In the genomic region with DNA sequence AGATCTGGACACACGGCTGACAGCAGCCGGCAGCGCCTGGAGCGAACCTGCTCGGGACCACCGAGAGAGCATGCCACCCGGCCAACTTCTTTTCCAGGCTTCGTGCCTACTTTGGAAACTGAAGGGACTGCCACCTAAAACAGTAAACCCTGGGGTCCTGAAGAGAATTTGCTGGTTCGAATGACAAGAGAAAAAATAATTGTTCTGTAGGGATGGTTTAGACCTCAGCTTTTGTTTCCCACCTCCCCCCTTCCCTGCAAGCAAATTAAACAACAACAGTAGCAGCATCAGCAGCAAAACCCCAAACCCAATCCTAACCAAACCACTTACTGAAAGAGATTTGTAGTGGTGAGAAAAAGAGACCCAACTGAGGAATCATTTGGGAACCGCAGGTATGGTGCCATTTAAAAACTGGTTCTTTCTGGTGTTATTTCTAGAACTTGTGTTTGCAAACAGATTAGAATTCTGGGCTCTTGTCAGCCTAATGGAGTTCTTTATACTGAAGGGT, we compare ENCODE assay signal across 12 cellular contexts.
A peak's percentile ranks its signal among the peaks of the same experiment; 100 is the strongest.
DNase-seq lines count a peak whose midpoint lies in the region; ATAC-seq and TF ChIP-seq lines count a peak whose summit lies in the region.
"Had no signal": no experiment of that assay in that cellular context is flagged by ENCODE, and none has a peak within 500 bp of the region (broad histone marks: within the 10 kb centered on the region; RNA-seq: fewer than 3 reads in every experiment).

No MANE protein-coding gene starts in this region.

- 18 to 30% methylated on average over 10 of the region's 10 CpGs for WGBS in sigmoid colon, 2 donors

- H3K27me3 ChIP-seq in ascending aorta (no peaks in the 10 kb centered on the region), sigmoid colon (peaks cover 15 to 44% (median 17%) of the 10 kb centered on the region in 3 donors)

- DNase-seq in ascending aorta (ENCODE audit: low spot score in 2 of 2) (no peak), iPS-NIHi11 (ENCODE audit: low spot score) (peak; percentile 15), sigmoid colon (no peak), CD1c-positive myeloid dendritic cell (ENCODE audit: extremely low spot score) (no peak), KBM-7 (no peak), ecto neural progenitor cell (ENCODE audit: low spot score) (no peak)
- DNase-seq: activated gamma-delta T cell, DND-41 had no signal

- in situ Hi-C loops in KBM-7 (cut with MboI; ENCODE audit: low pct_unique_long_range_greater_than_20kb, low sequenced_read_pairs): no loop called here

- no peak for ATAC-seq in GM21717 (IDR thresholded peaks at IDR 0.05; ENCODE audit: unreplicated experiment)
- ATAC-seq: esophagus mucosa; natural killer cell treated with Interleukin-12 subunit alpha and Interleukin-12 subunit beta and Interleukin-15 and Interleukin-18, amount 100 ng/mL, for 72 hours had no signal

- no peaks in the 10 kb centered on the region for H3K4me1 ChIP-seq in ES-I3 (ENCODE audit: insufficient read depth, low read length)
- peaks cover 0 to 23% of the 10 kb centered on the region in 2 donors for H3K4me1 ChIP-seq in ascending aorta
- peaks cover 0 to 12% (median 11%) of the 10 kb centered on the region in 4 donors for H3K4me1 ChIP-seq in sigmoid colon

- intact Hi-C loops in ascending aorta (cut with DNase I): no loop called here
- intact Hi-C loops in sigmoid colon (cut with DNase I): no loop called here

- TF ChIP-seq EP300 in sigmoid colon (IDR thresholded peaks at IDR 0.05): no peak

- TF ChIP-seq CTCF in ascending aorta (IDR thresholded peaks at IDR 0.05): no peak
- TF ChIP-seq CTCF in sigmoid colon (IDR thresholded peaks at IDR 0.05): no peak

- TF ChIP-seq POLR2A in sigmoid colon (IDR thresholded peaks at IDR 0.05): no peak

- H3K36me3 ChIP-seq in ES-I3 (ENCODE audit: insufficient read depth, low read length): no peaks in the 10 kb centered on the region
- H3K36me3 ChIP-seq in ascending aorta: no peaks in the 10 kb centered on the region
- H3K36me3 ChIP-seq in sigmoid colon: no peaks in the 10 kb centered on the region

- peak overlapping the region; percentile 54; the same call in 1 of the 2 replicates for H3K9ac ChIP-seq in ES-I3 (ENCODE audit: low read depth, low read length)

- H3K27ac ChIP-seq in ascending aorta: peak overlapping the region; percentile 42 to 70
- H3K27ac ChIP-seq in sigmoid colon: peak overlapping the region; percentile 40 to 77 (median 52)

- H3K9me3 ChIP-seq in ES-I3 (ENCODE audit: control insufficient read depth, insufficient read depth, low read length) (no peaks in the 10 kb centered on the region), ascending aorta (no peaks in the 10 kb centered on the region), sigmoid colon (no peaks in the 10 kb centered on the region)

- H3K4me3 ChIP-seq in ascending aorta (peak overlapping the region; percentile 61), sigmoid colon (peak overlapping the region; percentile 25 to 50 (median 46))
